Comparison of ENCODE assay signal across 30 cellular contexts in genomic region chr15:101262551-101262950, GRCh38.
"Had no signal": no experiment of that assay in that cellular context is flagged by ENCODE, and none has a peak within 500 bp of the region (broad histone marks: within the 10 kb centered on the region; RNA-seq: fewer than 3 reads in every experiment).

No MANE protein-coding gene starts in this region.

- H3K79me2 ChIP-seq: parathyroid adenoma had no signal

- H3K4me3 ChIP-seq: neural progenitor cell, ovary, psoas muscle, suprapubic skin, testis, tibial artery, transverse colon, vagina had no signal

- DNase-seq: naive thymus-derived CD4-positive, alpha-beta T cell; natural killer cell; occipital lobe; ovary; posterior cingulate gyrus; psoas muscle; right cardiac atrium; small intestine; stimulated activated CD4-positive, alpha-beta T cell treated with anti-CD3 and anti-CD28 coated beads, Interleukin-15, amount 100 ng/mL, for 24 hours; stimulated activated CD4-positive, alpha-beta T cell treated with anti-CD3 and anti-CD28 coated beads, Interleukin-2, amount 100 ng/mL, for 24 hours; stimulated activated CD4-positive, alpha-beta T cell treated with anti-CD3 and anti-CD28 coated beads, Interleukin-2, amount 100 ng/mL, for 48 hours; stimulated activated CD4-positive, alpha-beta T cell treated with anti-CD3 and anti-CD28 coated beads, Interleukin-4, amount 100 ng/mL, for 24 hours; stimulated activated CD8-positive, alpha-beta memory T cell treated with anti-CD3 and anti-CD28 coated beads, Interleukin-4, amount 100 ng/mL, for 48 hours; stimulated activated naive CD4-positive, alpha-beta T cell; stimulated activated naive CD8-positive, alpha-beta T cell treated with anti-CD3 and anti-CD28 coated beads, Interleukin-15, amount 100 ng/mL, for 72 hours; stimulated activated naive CD8-positive, alpha-beta T cell treated with anti-CD3 and anti-CD28 coated beads, Interleukin-15, Interleukin-2, amounts not matched to agents 100 U/mL and 50 U/mL, for 24 hours; substantia nigra; testis; tibial artery; transverse colon had no signal

- H3K4me3 Mint-ChIP-seq: naive thymus-derived CD4-positive, alpha-beta T cell; natural killer cell; nephron; neural progenitor cell; stimulated activated memory B cell treated with anti-CD40 and anti-IgM and Interleukin-4, amounts not matched to agents 10 μg/mL and 1 μg/mL and 100 μg/mL, for 72 hours; stimulated activated naive CD8-positive, alpha-beta T cell treated with anti-CD3 and anti-CD28 coated beads, Interleukin-15, amount 100 ng/mL, for 72 hours; type B pancreatic cell had no signal

- FAIRE-seq: small intestine, urothelium cell line had no signal

- H3K9me3 Mint-ChIP-seq: naive thymus-derived CD4-positive, alpha-beta T cell; natural killer cell; nephron; neural progenitor cell; stimulated activated memory B cell treated with anti-CD40 and anti-IgM and Interleukin-4, amounts not matched to agents 10 μg/mL and 1 μg/mL and 100 μg/mL, for 72 hours; stimulated activated naive CD8-positive, alpha-beta T cell treated with anti-CD3 and anti-CD28 coated beads, Interleukin-15, amount 100 ng/mL, for 72 hours; type B pancreatic cell had no signal

- H3K9ac ChIP-seq: neural progenitor cell, parathyroid adenoma had no signal

- H3K4me2 ChIP-seq: neural progenitor cell had no signal

- ATAC-seq: naive thymus-derived CD4-positive, alpha-beta T cell; natural killer cell; psoas muscle; right cardiac atrium; sciatic nerve; stimulated activated memory B cell treated with anti-CD40 and anti-IgM and Interleukin-4, amounts not matched to agents 10 μg/mL and 1 μg/mL and 100 μg/mL, for 72 hours; stimulated activated naive CD8-positive, alpha-beta T cell treated with anti-CD3 and anti-CD28 coated beads, Interleukin-15, amount 100 ng/mL, for 72 hours; stimulated activated naive CD8-positive, alpha-beta T cell treated with anti-CD3 and anti-CD28 coated beads, Interleukin-15, Interleukin-2, amounts not matched to agents 100 U/mL and 50 U/mL, for 24 hours had no signal

- H3K27ac ChIP-seq: neural progenitor cell, ovary, parathyroid adenoma, psoas muscle, suprapubic skin, testis, tibial artery, transverse colon, vagina had no signal

- H3K9me3 ChIP-seq: ovary, psoas muscle, suprapubic skin, testis, tibial artery, transverse colon, vagina had no signal

- H3K36me3 ChIP-seq: neural progenitor cell, ovary, suprapubic skin, tibial artery, transverse colon, vagina had no signal

- H3K4me1 ChIP-seq: neural progenitor cell, parathyroid adenoma, psoas muscle had no signal

- H3K27ac Mint-ChIP-seq: natural killer cell; neural progenitor cell; progenitor cell of endocrine pancreas; stimulated activated memory B cell treated with anti-CD40 and anti-IgM and Interleukin-4, amounts not matched to agents 10 μg/mL and 1 μg/mL and 100 μg/mL, for 72 hours; type B pancreatic cell had no signal

- H3K27me3 ChIP-seq: neural progenitor cell, ovary, suprapubic skin, testis, tibial artery, transverse colon, vagina had no signal

- H2AFZ ChIP-seq: neural progenitor cell, parathyroid adenoma had no signal

- H3K36me3 Mint-ChIP-seq: naive thymus-derived CD4-positive, alpha-beta T cell; natural killer cell; neural progenitor cell; stimulated activated memory B cell treated with anti-CD40 and anti-IgM and Interleukin-4, amounts not matched to agents 10 μg/mL and 1 μg/mL and 100 μg/mL, for 72 hours; type B pancreatic cell had no signal
